15 cellular contexts compared by ENCODE assay signal in genomic region chr3:31648286-31648968, GRCh38.
"Had no signal": no experiment of that assay in that cellular context is flagged by ENCODE, and none has a peak within 500 bp of the region (broad histone marks: within the 10 kb centered on the region; RNA-seq: fewer than 3 reads in every experiment).

No MANE protein-coding gene starts in this region.

- H3K27me3 Mint-ChIP-seq: naive B cell; stimulated activated memory B cell treated with anti-CD40 and anti-IgM and Interleukin-4, amounts not matched to agents 10 μg/mL and 1 μg/mL and 100 μg/mL, for 72 hours; T-cell had no signal

- H3K4me3 ChIP-seq: lower lobe of right lung, psoas muscle, spleen, tibial artery had no signal

- ATAC-seq: lower lobe of right lung; sciatic nerve; stimulated activated memory B cell treated with anti-CD40 and anti-IgM and Interleukin-4, amounts not matched to agents 10 μg/mL and 1 μg/mL and 100 μg/mL, for 72 hours; T-cell had no signal

- H3K27ac ChIP-seq: lower lobe of right lung, psoas muscle, spleen, tibial artery had no signal

- H3K4me3 Mint-ChIP-seq: activated naive CD4-positive, alpha-beta T cell treated with anti-CD3 and anti-CD28 coated beads for 36 hours; brain; stimulated activated memory B cell treated with anti-CD40 and anti-IgM and Interleukin-4, amounts not matched to agents 10 μg/mL and 1 μg/mL and 100 μg/mL, for 72 hours; T-cell had no signal

- DNase-seq: activated naive CD4-positive, alpha-beta T cell treated with anti-CD3 and anti-CD28 coated beads for 36 hours; hypothalamus; kidney glomerular epithelial cell; lower lobe of right lung; naive B cell; nucleus accumbens; psoas muscle; spleen; stimulated activated CD4-positive, alpha-beta T cell treated with anti-CD3 and anti-CD28 coated beads, Interleukin-1b, Interleukin-23, amount 100 ng/mL, for 48 hours; T-cell; T1000 had no signal

- H3K4me1 Mint-ChIP-seq: brain, T-cell had no signal

- H3K27me3 ChIP-seq: spleen, tibial artery had no signal

- H3K4me1 ChIP-seq: lower lobe of right lung, psoas muscle, spleen, tibial artery had no signal

- H3K27ac Mint-ChIP-seq: activated naive CD4-positive, alpha-beta T cell treated with anti-CD3 and anti-CD28 coated beads for 36 hours; brain; T-cell had no signal
